In the genomic region with DNA sequence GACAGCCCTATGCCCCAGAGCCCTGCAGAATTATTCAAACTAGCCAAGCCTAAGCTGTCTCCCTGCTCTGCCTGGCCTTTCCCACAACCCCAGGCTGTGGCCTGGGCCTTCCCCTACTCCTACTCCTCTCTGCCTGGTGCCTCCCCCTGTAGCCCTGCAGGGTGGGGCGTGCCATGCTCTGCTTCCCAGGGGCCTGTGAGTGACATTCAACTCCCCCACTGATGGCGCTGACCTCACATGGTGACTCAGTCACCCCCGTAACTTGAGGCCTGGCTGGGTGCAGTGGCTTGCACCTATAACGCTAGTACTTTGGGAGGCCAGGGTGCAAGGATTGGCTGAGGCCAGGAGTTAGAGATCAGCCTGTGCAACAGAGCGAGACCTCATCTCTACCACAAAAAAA, we compare ENCODE assay signal across 14 cellular contexts.
DNase-seq lines count a peak whose midpoint lies in the region; ATAC-seq, FAIRE-seq and TF ChIP-seq lines count a peak whose summit lies in the region.
"Had no signal": no experiment of that assay in that cellular context is flagged by ENCODE, and none has a peak within 500 bp of the region (broad histone marks: within the 10 kb centered on the region; RNA-seq: fewer than 3 reads in every experiment).

No MANE protein-coding gene starts in this region.

- H4K20me1 ChIP-seq in GM12878 (ENCODE audit: control insufficient read depth, insufficient read depth), result no peaks in the 10 kb centered on the region

- no peak overlapping the region for H3K4me3 Mint-ChIP-seq in Calu3 (ENCODE audit: low read depth, unreplicated experiment)
- H3K4me3 Mint-ChIP-seq: activated T-cell treated with anti-CD3 and anti-CD28 coated beads, Interleukin-2, amount 50 U/mL, for 4 hours; T-helper 1 cell treated with Interleukin-12 subunit alpha and Interleukin-12 subunit beta and Interleukin-4 antibody, amounts not matched to agents 30 μg/mL and 1 μg/mL, for 36 hours had no signal

- no peak for TF ChIP-seq RAD21 in GM12878 (IDR thresholded peaks at IDR 0.05; ENCODE audit: insufficient read depth, low read depth, low read length)

- in situ Hi-C loops in ACHN (cut with HindIII; ENCODE audit: low pct_ligation_motif_present, low pct_unique_long_range_greater_than_20kb, low sequenced_read_pairs) (no loop called here), GM12878 (cut with MboI) (no loop called here)

- H3K36me3 ChIP-seq in GM06990 (ENCODE audit: control insufficient read depth, insufficient read depth, low read length), result no peaks in the 10 kb centered on the region
- no peaks in the 10 kb centered on the region for H3K36me3 ChIP-seq in GM12878 (ENCODE audit: control insufficient read depth in 2 of 2, insufficient read depth in 2 of 2, low read length in 1 of 2)
- H3K36me3 ChIP-seq: cardiac muscle cell, vagina had no signal

- no peaks in the 10 kb centered on the region for H3K4me1 ChIP-seq in GM12878 (ENCODE audit: control insufficient read depth, insufficient read depth, low read length)
- H3K4me1 ChIP-seq: right atrium auricular region, vagina had no signal

- no peaks in the 10 kb centered on the region for H3K27me3 Mint-ChIP-seq in Calu3 (ENCODE audit: unreplicated experiment)

- DNase-seq in ACHN (peak; percentile 98), GM06990 (ENCODE audit: extremely low read depth, insufficient read length) (peak; percentile 40), GM12878 (ENCODE audit: low read depth, low spot score) (peak; percentile 13), midbrain (lab: John Stamatoyannopoulos, UW) (no peak), Calu3 (no peak), T-helper 1 cell (no peak)
- DNase-seq: activated T-cell treated with anti-CD3 and anti-CD28 coated beads, Interleukin-2, amount 50 U/mL, for 4 hours; NCI-H2029 treated with DMSO at 0.1 percent for 48 hours had no signal

- TF ChIP-seq POLR2A in GM12878 (IDR thresholded peaks at IDR 0.05; ENCODE audit: low read depth, low read length), result no peak

- no peaks in the 10 kb centered on the region for H3K79me2 ChIP-seq in GM12878 (ENCODE audit: control insufficient read depth, insufficient read depth, low read length)

- no peaks in the 10 kb centered on the region for H3K9me3 ChIP-seq in GM12878 (replicated peaks; ENCODE audit: control insufficient read depth, insufficient read depth, low read length)
- H3K9me3 ChIP-seq: right atrium auricular region, vagina had no signal

- ATAC-seq in HG03342 (IDR thresholded peaks at IDR 0.05; ENCODE audit: unreplicated experiment) (peak; percentile 63), GM12878 (peak; percentile 73), GM21515 (IDR thresholded peaks at IDR 0.05; ENCODE audit: unreplicated experiment) (no peak)

- no peak overlapping the region for H2AFZ ChIP-seq in GM12878 (ENCODE audit: control insufficient read depth, low read depth, low read length)

- no peak overlapping the region for H3K27ac Mint-ChIP-seq in Calu3 (ENCODE audit: unreplicated experiment)
- H3K27ac Mint-ChIP-seq: T-helper 1 cell treated with Interleukin-12 subunit alpha and Interleukin-12 subunit beta and Interleukin-4 antibody, amounts not matched to agents 30 μg/mL and 1 μg/mL, for 36 hours had no signal

- H3K4me3 ChIP-seq in GM06990 (replicated peaks; ENCODE audit: low read depth, low read length), result no peak overlapping the region
- no peak overlapping the region for H3K4me3 ChIP-seq in GM12878
- H3K4me3 ChIP-seq: cardiac muscle cell, right atrium auricular region, vagina had no signal

- no TSS peak for BruUV-seq in GM12878 (replicated peaks; lab: Mats Ljungman, UMichigan)
- BruUV-seq in Calu3 (replicated peaks; lab: Mats Ljungman, UMichigan), result no TSS peak

- RAD21 ChIA-PET in GM12878 (lab: Charles Lee; ENCODE audit: unreplicated experiment), result interaction anchor here (1.5 kb wide), 1 partner anchor 245 kb away, joined by 4 read pairs; no protein-coding TSS in a partner anchor

- no peaks in the 10 kb centered on the region for H3K4me1 Mint-ChIP-seq in Calu3 (ENCODE audit: low read depth, unreplicated experiment)

- H3K4me2 ChIP-seq in GM12878 (ENCODE audit: control insufficient read depth, insufficient read depth), result no peak overlapping the region

- TF ChIP-seq CTCF in GM06990 (IDR thresholded peaks at IDR 0.05; ENCODE audit: insufficient read depth, low read length, poor library complexity, severe bottlenecking) (no peak), GM12878 (IDR thresholded peaks at IDR 0.05 in 2 of 3, conservative IDR thresholded peaks at IDR 0.05 in 1 of 3; ENCODE audit: control insufficient read depth in 2 of 3, extremely low read depth in 1 of 3, insufficient read depth in 1 of 3, low read depth in 3 of 3, low read length in 3 of 3) (no peak), Calu3 (IDR thresholded peaks at IDR 0.05; ENCODE audit: unreplicated experiment) (no peak)

- TF ChIP-seq EP300 in GM12878 (IDR thresholded peaks at IDR 0.05; ENCODE audit: borderline replicate concordance in 1 of 2, control insufficient read depth in 1 of 2, low read depth in 2 of 2, low read length in 2 of 2), result no peak

- H3K9ac ChIP-seq in GM12878 (ENCODE audit: control insufficient read depth, insufficient read depth, low read length), result no peak overlapping the region

- FAIRE-seq in GM12878 (lab: Jason Lieb, UNC), result no peak

- H3K36me3 Mint-ChIP-seq in Calu3 (ENCODE audit: insufficient read depth, unreplicated experiment), result peaks cover 77% of the 10 kb centered on the region

- no peaks in the 10 kb centered on the region for H3K9me3 Mint-ChIP-seq in Calu3 (ENCODE audit: low read depth, unreplicated experiment)
- H3K9me3 Mint-ChIP-seq: activated T-cell treated with anti-CD3 and anti-CD28 coated beads, Interleukin-2, amount 50 U/mL, for 4 hours; T-helper 1 cell treated with Interleukin-12 subunit alpha and Interleukin-12 subunit beta and Interleukin-4 antibody, amounts not matched to agents 30 μg/mL and 1 μg/mL, for 36 hours had no signal

- H3K27me3 ChIP-seq in GM06990 (replicated peaks; ENCODE audit: control insufficient read depth, insufficient read depth, low read length), result no peaks in the 10 kb centered on the region
- H3K27me3 ChIP-seq in GM12878 (replicated peaks in 1 of 2; ENCODE audit: control insufficient read depth in 2 of 2, insufficient read depth in 2 of 2, low read length in 1 of 2), result no peaks in the 10 kb centered on the region
- H3K27me3 ChIP-seq: cardiac muscle cell, right atrium auricular region, vagina had no signal

- no peak overlapping the region for H3K27ac ChIP-seq in GM12878 (ENCODE audit: control insufficient read depth, insufficient read depth)
- H3K27ac ChIP-seq: cardiac muscle cell, right atrium auricular region, vagina had no signal

- 0% methylated on average over 5 of the region's 5 CpGs for WGBS in GM12878 (ENCODE audit: insufficient coverage, insufficient replicate concordance, low lambda C conversion rate, missing lambda C conversion rate)

- SMC1A ChIA-PET in GM12878 (lab: Charles Lee; ENCODE audit: uncharacterized antibody, unreplicated experiment), result interaction anchor here (1.4 kb wide), 1 partner anchor 245 kb away, joined by 4 read pairs; no protein-coding TSS in a partner anchor

- POLR2A ChIA-PET in GM12878 (lab: Charles Lee), result interaction anchor here (0.7 kb wide), 1 partner anchor 1057 kb away, joined by 3 read pairs; no protein-coding TSS in a partner anchor

- CTCF ChIA-PET in GM12878 (lab: Yijun Ruan, JAX) (interaction anchor here (0.6 to 1.3 kb wide), 2 partner anchors 134 to 245 kb away, joined by 3 to 7 read pairs; partner anchors contain the start of gene GPR35), Calu3 (lab: Charles Lee) (no interaction called here)

- intact Hi-C loops in GM12878 (cut with micrococcal nuclease; ENCODE audit: unreplicated experiment) (no loop called here), Calu3 (cut with micrococcal nuclease; ENCODE audit: unreplicated experiment) (no loop called here)

TF ChIP-seq in GM12878, 131 proteins besides CTCF, POLR2A, EP300 and RAD21 (continues in another document):
- TF ChIP-seq SMAD5 (IDR thresholded peaks at IDR 0.05; ENCODE audit: low read depth) (no peak), NBN (IDR thresholded peaks at IDR 0.05) (no peak), CBFB (IDR thresholded peaks at IDR 0.05; ENCODE audit: low read depth) (no peak), IKZF1 (conservative IDR thresholded peaks at IDR 0.05) (0 out of 2 replicates have a peak, but pooled peaks have one; percentile 20), CEBPB (IDR thresholded peaks at IDR 0.05; ENCODE audit: borderline replicate concordance in 1 of 2, low read depth in 2 of 2, low read length in 2 of 2) (no peak), HDGF (IDR thresholded peaks at IDR 0.05) (no peak), NRF1 (conservative IDR thresholded peaks at IDR 0.05; ENCODE audit: low read depth, low read length) (no peak), MEF2A (IDR thresholded peaks at IDR 0.05; ENCODE audit: insufficient read depth, low read depth, low read length) (no peak)

Comparison
In these comparisons a context has a peak if more than half of its experiments do, and no peak if none do; other contexts are left out.
1. DNase-seq: peak in ACHN (single experiment), GM06990 (single experiment) and GM12878 (single experiment); none in midbrain (single experiment), Calu3 (single experiment) and T-helper 1 cell (0 of 5).